Comparison of ENCODE assay signal across 1 cellular context in the genomic region with DNA sequence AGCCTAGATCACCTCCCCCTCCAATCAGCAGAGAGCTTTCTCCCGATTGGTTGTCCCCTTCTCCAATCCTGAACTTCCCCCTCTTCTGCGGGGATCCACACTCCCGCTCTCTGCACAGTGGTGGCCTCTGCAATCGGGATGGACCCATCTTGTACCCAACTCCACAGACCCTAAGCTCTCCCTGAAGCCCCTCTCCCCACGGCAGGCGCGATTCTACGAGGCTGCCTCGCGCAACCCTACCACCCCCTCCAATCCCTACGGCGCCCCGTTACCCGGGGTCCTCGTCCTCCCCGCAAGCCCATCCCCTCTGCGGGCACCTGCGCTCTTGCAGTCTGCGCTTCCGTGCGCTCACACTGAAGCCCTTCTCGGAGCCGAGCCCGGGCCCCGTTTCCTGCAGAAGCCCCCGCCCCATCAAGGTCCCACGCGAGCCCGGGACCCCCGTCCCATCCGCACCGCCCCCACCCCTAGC.
TF ChIP-seq lines count a peak whose summit lies in the region.

No MANE protein-coding gene starts in this region.

TF ChIP-seq in HepG2, 621 proteins besides CTCF, POLR2A, EP300 and RAD21 (continued from another document and continues in another):
- TF ChIP-seq, protein P1, sequence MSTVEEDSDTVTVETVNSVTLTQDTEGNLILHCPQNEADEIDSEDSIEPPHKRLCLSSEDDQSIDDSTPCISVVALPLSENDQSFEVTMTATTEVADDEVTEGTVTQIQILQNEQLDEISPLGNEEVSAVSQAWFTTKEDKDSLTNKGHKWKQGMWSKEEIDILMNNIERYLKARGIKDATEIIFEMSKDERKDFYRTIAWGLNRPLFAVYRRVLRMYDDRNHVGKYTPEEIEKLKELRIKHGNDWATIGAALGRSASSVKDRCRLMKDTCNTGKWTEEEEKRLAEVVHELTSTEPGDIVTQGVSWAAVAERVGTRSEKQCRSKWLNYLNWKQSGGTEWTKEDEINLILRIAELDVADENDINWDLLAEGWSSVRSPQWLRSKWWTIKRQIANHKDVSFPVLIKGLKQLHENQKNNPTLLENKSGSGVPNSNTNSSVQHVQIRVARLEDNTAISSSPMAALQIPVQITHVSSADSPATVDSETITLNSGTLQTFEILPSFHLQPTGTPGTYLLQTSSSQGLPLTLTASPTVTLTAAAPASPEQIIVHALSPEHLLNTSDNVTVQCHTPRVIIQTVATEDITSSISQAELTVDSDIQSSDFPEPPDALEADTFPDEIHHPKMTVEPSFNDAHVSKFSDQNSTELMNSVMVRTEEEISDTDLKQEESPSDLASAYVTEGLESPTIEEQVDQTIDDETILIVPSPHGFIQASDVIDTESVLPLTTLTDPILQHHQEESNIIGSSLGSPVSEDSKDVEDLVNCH (CRISPR knock-in tag; IDR thresholded peaks at IDR 0.05) = no peak
- TF ChIP-seq RXRA (CRISPR knock-in tag; IDR thresholded peaks at IDR 0.05) (no peak; the same call in 1 of the 2 replicates), RFXANK (CRISPR knock-in tag; IDR thresholded peaks at IDR 0.05) (no peak), ZNF138 (CRISPR knock-in tag; IDR thresholded peaks at IDR 0.05; ENCODE audit: low read depth) (no peak), RBM22 (optimal IDR thresholded peaks at IDR 0.05; ENCODE audit: low read length) (no peak), ZNF577 (CRISPR knock-in tag; IDR thresholded peaks at IDR 0.05; ENCODE audit: borderline replicate concordance, low read depth) (no peak), ZNF510 (CRISPR knock-in tag; IDR thresholded peaks at IDR 0.05; ENCODE audit: low read depth) (no peak), MYC (CRISPR knock-in tag; IDR thresholded peaks at IDR 0.05; ENCODE audit: borderline replicate concordance) (no peak; the same call in 1 of the 2 replicates), HES4 (CRISPR knock-in tag; IDR thresholded peaks at IDR 0.05; ENCODE audit: borderline replicate concordance) (peak; percentile 76; the same call in 1 of the 2 replicates), ZNF747 (CRISPR knock-in tag; IDR thresholded peaks at IDR 0.05; ENCODE audit: borderline replicate concordance) (no peak), ZFX (CRISPR knock-in tag; IDR thresholded peaks at IDR 0.05; ENCODE audit: low read depth) (no peak), ZNF557 (CRISPR knock-in tag; IDR thresholded peaks at IDR 0.05) (no peak), TAF1 (CRISPR knock-in tag; IDR thresholded peaks at IDR 0.05) (peak; percentile 68; the same call in 1 of the 2 replicates), ZNF296 (CRISPR knock-in tag; conservative IDR thresholded peaks at IDR 0.05) (peak; percentile 62; the same call in 1 of the 2 replicates), PHF20 (CRISPR knock-in tag; IDR thresholded peaks at IDR 0.05) (peak; percentile 68; the same call in 1 of the 2 replicates), ONECUT2 (CRISPR knock-in tag; IDR thresholded peaks at IDR 0.05) (no peak), ZNF30 (CRISPR knock-in tag; IDR thresholded peaks at IDR 0.05) (no peak), AHR (CRISPR knock-in tag; IDR thresholded peaks at IDR 0.05) (no peak; the same call in 1 of the 2 replicates), ZFP36L2 (CRISPR knock-in tag; IDR thresholded peaks at IDR 0.05) (no peak)
- TF ChIP-seq, protein P2, sequence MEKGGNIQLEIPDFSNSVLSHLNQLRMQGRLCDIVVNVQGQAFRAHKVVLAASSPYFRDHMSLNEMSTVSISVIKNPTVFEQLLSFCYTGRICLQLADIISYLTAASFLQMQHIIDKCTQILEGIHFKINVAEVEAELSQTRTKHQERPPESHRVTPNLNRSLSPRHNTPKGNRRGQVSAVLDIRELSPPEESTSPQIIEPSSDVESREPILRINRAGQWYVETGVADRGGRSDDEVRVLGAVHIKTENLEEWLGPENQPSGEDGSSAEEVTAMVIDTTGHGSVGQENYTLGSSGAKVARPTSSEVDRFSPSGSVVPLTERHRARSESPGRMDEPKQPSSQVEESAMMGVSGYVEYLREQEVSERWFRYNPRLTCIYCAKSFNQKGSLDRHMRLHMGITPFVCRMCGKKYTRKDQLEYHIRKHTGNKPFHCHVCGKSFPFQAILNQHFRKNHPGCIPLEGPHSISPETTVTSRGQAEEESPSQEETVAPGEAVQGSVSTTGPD (CRISPR knock-in tag; IDR thresholded peaks at IDR 0.05) = no peak
- TF ChIP-seq, protein P3, sequence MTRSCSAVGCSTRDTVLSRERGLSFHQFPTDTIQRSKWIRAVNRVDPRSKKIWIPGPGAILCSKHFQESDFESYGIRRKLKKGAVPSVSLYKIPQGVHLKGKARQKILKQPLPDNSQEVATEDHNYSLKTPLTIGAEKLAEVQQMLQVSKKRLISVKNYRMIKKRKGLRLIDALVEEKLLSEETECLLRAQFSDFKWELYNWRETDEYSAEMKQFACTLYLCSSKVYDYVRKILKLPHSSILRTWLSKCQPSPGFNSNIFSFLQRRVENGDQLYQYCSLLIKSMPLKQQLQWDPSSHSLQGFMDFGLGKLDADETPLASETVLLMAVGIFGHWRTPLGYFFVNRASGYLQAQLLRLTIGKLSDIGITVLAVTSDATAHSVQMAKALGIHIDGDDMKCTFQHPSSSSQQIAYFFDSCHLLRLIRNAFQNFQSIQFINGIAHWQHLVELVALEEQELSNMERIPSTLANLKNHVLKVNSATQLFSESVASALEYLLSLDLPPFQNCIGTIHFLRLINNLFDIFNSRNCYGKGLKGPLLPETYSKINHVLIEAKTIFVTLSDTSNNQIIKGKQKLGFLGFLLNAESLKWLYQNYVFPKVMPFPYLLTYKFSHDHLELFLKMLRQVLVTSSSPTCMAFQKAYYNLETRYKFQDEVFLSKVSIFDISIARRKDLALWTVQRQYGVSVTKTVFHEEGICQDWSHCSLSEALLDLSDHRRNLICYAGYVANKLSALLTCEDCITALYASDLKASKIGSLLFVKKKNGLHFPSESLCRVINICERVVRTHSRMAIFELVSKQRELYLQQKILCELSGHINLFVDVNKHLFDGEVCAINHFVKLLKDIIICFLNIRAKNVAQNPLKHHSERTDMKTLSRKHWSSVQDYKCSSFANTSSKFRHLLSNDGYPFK (CRISPR knock-in tag; IDR thresholded peaks at IDR 0.05; ENCODE audit: borderline replicate concordance) = no peak; the same call in 1 of the 2 replicates
- TF ChIP-seq, protein P4, sequence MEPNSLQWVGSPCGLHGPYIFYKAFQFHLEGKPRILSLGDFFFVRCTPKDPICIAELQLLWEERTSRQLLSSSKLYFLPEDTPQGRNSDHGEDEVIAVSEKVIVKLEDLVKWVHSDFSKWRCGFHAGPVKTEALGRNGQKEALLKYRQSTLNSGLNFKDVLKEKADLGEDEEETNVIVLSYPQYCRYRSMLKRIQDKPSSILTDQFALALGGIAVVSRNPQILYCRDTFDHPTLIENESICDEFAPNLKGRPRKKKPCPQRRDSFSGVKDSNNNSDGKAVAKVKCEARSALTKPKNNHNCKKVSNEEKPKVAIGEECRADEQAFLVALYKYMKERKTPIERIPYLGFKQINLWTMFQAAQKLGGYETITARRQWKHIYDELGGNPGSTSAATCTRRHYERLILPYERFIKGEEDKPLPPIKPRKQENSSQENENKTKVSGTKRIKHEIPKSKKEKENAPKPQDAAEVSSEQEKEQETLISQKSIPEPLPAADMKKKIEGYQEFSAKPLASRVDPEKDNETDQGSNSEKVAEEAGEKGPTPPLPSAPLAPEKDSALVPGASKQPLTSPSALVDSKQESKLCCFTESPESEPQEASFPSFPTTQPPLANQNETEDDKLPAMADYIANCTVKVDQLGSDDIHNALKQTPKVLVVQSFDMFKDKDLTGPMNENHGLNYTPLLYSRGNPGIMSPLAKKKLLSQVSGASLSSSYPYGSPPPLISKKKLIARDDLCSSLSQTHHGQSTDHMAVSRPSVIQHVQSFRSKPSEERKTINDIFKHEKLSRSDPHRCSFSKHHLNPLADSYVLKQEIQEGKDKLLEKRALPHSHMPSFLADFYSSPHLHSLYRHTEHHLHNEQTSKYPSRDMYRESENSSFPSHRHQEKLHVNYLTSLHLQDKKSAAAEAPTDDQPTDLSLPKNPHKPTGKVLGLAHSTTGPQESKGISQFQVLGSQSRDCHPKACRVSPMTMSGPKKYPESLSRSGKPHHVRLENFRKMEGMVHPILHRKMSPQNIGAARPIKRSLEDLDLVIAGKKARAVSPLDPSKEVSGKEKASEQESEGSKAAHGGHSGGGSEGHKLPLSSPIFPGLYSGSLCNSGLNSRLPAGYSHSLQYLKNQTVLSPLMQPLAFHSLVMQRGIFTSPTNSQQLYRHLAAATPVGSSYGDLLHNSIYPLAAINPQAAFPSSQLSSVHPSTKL (CRISPR knock-in tag; IDR thresholded peaks at IDR 0.05) = no peak
- TF ChIP-seq, protein P5, sequence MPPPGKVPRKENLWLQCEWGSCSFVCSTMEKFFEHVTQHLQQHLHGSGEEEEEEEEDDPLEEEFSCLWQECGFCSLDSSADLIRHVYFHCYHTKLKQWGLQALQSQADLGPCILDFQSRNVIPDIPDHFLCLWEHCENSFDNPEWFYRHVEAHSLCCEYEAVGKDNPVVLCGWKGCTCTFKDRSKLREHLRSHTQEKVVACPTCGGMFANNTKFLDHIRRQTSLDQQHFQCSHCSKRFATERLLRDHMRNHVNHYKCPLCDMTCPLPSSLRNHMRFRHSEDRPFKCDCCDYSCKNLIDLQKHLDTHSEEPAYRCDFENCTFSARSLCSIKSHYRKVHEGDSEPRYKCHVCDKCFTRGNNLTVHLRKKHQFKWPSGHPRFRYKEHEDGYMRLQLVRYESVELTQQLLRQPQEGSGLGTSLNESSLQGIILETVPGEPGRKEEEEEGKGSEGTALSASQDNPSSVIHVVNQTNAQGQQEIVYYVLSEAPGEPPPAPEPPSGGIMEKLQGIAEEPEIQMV (CRISPR knock-in tag; IDR thresholded peaks at IDR 0.05; ENCODE audit: low read depth) = no peak
- TF ChIP-seq, protein P6, sequence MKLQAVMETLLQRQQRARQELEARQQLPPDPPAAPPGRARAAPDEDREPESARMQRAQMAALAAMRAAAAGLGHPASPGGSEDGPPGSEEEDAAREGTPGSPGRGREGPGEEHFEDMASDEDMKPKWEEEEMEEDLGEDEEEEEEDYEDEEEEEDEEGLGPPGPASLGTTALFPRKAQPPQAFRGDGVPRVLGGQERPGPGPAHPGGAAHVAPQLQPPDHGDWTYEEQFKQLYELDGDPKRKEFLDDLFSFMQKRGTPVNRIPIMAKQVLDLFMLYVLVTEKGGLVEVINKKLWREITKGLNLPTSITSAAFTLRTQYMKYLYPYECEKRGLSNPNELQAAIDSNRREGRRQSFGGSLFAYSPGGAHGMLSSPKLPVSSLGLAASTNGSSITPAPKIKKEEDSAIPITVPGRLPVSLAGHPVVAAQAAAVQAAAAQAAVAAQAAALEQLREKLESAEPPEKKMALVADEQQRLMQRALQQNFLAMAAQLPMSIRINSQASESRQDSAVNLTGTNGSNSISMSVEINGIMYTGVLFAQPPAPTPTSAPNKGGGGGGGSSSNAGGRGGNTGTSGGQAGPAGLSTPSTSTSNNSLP (IDR thresholded peaks at IDR 0.05; ENCODE audit: low read depth, low read length) = no peak
- TF ChIP-seq, protein P7, sequence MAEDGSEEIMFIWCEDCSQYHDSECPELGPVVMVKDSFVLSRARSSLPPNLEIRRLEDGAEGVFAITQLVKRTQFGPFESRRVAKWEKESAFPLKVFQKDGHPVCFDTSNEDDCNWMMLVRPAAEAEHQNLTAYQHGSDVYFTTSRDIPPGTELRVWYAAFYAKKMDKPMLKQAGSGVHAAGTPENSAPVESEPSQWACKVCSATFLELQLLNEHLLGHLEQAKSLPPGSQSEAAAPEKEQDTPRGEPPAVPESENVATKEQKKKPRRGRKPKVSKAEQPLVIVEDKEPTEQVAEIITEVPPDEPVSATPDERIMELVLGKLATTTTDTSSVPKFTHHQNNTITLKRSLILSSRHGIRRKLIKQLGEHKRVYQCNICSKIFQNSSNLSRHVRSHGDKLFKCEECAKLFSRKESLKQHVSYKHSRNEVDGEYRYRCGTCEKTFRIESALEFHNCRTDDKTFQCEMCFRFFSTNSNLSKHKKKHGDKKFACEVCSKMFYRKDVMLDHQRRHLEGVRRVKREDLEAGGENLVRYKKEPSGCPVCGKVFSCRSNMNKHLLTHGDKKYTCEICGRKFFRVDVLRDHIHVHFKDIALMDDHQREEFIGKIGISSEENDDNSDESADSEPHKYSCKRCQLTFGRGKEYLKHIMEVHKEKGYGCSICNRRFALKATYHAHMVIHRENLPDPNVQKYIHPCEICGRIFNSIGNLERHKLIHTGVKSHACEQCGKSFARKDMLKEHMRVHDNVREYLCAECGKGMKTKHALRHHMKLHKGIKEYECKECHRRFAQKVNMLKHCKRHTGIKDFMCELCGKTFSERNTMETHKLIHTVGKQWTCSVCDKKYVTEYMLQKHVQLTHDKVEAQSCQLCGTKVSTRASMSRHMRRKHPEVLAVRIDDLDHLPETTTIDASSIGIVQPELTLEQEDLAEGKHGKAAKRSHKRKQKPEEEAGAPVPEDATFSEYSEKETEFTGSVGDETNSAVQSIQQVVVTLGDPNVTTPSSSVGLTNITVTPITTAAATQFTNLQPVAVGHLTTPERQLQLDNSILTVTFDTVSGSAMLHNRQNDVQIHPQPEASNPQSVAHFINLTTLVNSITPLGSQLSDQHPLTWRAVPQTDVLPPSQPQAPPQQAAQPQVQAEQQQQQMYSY (CRISPR knock-in tag; IDR thresholded peaks at IDR 0.05) = no peak
- TF ChIP-seq, protein P8, sequence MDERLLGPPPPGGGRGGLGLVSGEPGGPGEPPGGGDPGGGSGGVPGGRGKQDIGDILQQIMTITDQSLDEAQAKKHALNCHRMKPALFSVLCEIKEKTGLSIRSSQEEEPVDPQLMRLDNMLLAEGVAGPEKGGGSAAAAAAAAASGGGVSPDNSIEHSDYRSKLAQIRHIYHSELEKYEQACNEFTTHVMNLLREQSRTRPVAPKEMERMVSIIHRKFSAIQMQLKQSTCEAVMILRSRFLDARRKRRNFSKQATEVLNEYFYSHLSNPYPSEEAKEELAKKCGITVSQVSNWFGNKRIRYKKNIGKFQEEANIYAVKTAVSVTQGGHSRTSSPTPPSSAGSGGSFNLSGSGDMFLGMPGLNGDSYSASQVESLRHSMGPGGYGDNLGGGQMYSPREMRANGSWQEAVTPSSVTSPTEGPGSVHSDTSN (CRISPR knock-in tag; IDR thresholded peaks at IDR 0.05) = peak; percentile 47; the same call in 1 of the 2 replicates
- TF ChIP-seq, protein P9, sequence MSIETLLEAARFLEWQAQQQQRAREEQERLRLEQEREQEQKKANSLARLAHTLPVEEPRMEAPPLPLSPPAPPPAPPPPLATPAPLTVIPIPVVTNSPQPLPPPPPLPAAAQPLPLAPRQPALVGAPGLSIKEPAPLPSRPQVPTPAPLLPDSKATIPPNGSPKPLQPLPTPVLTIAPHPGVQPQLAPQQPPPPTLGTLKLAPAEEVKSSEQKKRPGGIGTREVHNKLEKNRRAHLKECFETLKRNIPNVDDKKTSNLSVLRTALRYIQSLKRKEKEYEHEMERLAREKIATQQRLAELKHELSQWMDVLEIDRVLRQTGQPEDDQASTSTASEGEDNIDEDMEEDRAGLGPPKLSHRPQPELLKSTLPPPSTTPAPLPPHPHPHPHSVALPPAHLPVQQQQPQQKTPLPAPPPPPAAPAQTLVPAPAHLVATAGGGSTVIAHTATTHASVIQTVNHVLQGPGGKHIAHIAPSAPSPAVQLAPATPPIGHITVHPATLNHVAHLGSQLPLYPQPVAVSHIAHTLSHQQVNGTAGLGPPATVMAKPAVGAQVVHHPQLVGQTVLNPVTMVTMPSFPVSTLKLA (IDR thresholded peaks at IDR 0.05) = no peak
